In the genomic region with DNA sequence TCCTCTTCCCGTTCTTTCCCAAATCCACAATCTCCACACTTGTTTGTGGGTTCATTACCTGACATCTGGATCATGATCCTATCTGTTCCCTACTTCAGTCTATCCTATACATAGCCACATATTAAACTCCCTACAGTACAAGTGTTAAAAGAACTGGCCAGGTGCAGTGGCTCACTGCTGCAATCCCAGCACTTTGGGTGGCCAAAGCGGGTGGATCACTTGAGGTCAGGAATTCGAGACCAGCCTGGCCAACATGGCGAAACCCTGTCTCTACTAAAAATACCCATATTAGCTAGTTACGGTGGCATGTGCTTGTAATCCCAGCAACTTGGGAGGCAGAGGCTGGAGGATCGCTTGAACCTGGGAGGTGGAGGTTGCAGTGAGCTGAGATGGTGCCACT, we compare ENCODE assay signal across 1 cellular context.
TF ChIP-seq lines count a peak whose summit lies in the region.

No MANE protein-coding gene starts in this region.

TF ChIP-seq in GM23338, 12 proteins besides CTCF, POLR2A, EP300 and RAD21 (continued from another document):
- TF ChIP-seq, protein P1, sequence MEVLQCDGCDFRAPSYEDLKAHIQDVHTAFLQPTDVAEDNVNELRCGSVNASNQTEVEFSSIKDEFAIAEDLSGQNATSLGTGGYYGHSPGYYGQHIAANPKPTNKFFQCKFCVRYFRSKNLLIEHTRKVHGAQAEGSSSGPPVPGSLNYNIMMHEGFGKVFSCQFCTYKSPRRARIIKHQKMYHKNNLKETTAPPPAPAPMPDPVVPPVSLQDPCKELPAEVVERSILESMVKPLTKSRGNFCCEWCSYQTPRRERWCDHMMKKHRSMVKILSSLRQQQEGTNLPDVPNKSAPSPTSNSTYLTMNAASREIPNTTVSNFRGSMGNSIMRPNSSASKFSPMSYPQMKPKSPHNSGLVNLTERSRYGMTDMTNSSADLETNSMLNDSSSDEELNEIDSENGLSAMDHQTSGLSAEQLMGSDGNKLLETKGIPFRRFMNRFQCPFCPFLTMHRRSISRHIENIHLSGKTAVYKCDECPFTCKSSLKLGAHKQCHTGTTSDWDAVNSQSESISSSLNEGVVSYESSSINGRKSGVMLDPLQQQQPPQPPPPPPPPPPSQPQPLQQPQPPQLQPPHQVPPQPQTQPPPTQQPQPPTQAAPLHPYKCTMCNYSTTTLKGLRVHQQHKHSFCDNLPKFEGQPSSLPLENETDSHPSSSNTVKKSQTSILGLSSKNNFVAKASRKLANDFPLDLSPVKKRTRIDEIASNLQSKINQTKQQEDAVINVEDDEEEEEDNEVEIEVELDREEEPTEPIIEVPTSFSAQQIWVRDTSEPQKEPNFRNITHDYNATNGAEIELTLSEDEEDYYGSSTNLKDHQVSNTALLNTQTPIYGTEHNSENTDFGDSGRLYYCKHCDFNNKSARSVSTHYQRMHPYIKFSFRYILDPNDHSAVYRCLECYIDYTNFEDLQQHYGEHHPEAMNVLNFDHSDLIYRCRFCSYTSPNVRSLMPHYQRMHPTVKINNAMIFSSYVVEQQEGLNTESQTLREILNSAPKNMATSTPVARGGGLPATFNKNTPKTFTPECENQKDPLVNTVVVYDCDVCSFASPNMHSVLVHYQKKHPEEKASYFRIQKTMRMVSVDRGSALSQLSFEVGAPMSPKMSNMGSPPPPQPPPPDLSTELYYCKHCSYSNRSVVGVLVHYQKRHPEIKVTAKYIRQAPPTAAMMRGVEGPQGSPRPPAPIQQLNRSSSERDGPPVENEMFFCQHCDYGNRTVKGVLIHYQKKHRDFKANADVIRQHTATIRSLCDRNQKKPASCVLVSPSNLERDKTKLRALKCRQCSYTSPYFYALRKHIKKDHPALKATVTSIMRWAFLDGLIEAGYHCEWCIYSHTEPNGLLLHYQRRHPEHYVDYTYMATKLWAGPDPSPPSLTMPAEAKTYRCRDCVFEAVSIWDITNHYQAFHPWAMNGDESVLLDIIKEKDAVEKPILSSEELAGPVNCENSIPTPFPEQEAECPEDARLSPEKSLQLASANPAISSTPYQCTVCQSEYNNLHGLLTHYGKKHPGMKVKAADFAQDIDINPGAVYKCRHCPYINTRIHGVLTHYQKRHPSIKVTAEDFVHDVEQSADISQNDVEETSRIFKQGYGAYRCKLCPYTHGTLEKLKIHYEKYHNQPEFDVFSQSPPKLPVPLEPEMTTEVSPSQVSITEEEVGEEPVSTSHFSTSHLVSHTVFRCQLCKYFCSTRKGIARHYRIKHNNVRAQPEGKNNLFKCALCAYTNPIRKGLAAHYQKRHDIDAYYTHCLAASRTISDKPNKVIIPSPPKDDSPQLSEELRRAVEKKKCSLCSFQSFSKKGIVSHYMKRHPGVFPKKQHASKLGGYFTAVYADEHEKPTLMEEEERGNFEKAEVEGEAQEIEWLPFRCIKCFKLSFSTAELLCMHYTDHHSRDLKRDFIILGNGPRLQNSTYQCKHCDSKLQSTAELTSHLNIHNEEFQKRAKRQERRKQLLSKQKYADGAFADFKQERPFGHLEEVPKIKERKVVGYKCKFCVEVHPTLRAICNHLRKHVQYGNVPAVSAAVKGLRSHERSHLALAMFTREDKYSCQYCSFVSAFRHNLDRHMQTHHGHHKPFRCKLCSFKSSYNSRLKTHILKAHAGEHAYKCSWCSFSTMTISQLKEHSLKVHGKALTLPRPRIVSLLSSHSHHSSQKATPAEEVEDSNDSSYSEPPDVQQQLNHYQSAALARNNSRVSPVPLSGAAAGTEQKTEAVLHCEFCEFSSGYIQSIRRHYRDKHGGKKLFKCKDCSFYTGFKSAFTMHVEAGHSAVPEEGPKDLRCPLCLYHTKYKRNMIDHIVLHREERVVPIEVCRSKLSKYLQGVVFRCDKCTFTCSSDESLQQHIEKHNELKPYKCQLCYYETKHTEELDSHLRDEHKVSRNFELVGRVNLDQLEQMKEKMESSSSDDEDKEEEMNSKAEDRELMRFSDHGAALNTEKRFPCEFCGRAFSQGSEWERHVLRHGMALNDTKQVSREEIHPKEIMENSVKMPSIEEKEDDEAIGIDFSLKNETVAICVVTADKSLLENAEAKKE (CRISPR knock-in tag; IDR thresholded peaks at IDR 0.05) = no peak
- TF ChIP-seq EZH2phosphoT487 (IDR thresholded peaks at IDR 0.05; ENCODE audit: unreplicated experiment) (no peak), NANOG (IDR thresholded peaks at IDR 0.05; ENCODE audit: borderline replicate concordance) (no peak), ZNF114 (CRISPR knock-in tag; IDR thresholded peaks at IDR 0.05) (no peak), ZNF331 (CRISPR knock-in tag; IDR thresholded peaks at IDR 0.05; ENCODE audit: low read depth) (no peak), EZH2 (IDR thresholded peaks at IDR 0.05; ENCODE audit: low read depth, unreplicated experiment) (no peak)
- TF ChIP-seq, protein P2, sequence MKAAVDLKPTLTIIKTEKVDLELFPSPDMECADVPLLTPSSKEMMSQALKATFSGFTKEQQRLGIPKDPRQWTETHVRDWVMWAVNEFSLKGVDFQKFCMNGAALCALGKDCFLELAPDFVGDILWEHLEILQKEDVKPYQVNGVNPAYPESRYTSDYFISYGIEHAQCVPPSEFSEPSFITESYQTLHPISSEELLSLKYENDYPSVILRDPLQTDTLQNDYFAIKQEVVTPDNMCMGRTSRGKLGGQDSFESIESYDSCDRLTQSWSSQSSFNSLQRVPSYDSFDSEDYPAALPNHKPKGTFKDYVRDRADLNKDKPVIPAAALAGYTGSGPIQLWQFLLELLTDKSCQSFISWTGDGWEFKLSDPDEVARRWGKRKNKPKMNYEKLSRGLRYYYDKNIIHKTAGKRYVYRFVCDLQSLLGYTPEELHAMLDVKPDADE (IDR thresholded peaks at IDR 0.05) = no peak
